ENCODE assay signal across 8 cellular contexts in genomic region chr18:811192-812122, GRCh38. TPM values are rescaled to one million over a fixed set of nuclear protein-coding genes. Genes with fewer than 3 reads are reported as not detected.
DNase-seq lines count a peak whose midpoint lies in the region; ATAC-seq and TF ChIP-seq lines count a peak whose summit lies in the region.

No MANE protein-coding gene starts in this region.

- H3K36me3 ChIP-seq in gastroesophageal sphincter (no peaks in the 10 kb centered on the region), neutrophil (no peaks in the 10 kb centered on the region)

- peak overlapping the region; percentile 95 for H3K27ac Mint-ChIP-seq in CD4-positive, alpha-beta T cell

- no peaks in the 10 kb centered on the region for H3K27me3 Mint-ChIP-seq in CD4-positive, alpha-beta T cell

- H3K36me3 Mint-ChIP-seq in CD4-positive, alpha-beta T cell (ENCODE audit: low read depth), result peaks cover 13% of the 10 kb centered on the region

- TF ChIP-seq POLR2A in gastroesophageal sphincter (IDR thresholded peaks at IDR 0.05), result no peak

- intact Hi-C loops in CD4-positive, alpha-beta T cell (cut with DNase I, micrococcal nuclease), result loop anchor here in 1 of 2 experiments (1.0 to 10.0 kb wide), 3 partner anchors 19 to 547 kb away; partner anchors contain the start of genes ENOSF1 and THOC1

- ATAC-seq in CD4-positive, alpha-beta T cell (ENCODE audit: poor library complexity), result no peak
- ATAC-seq in GM19397 (IDR thresholded peaks at IDR 0.05; ENCODE audit: unreplicated experiment) (peak; percentile 37), HG03432 (IDR thresholded peaks at IDR 0.05; ENCODE audit: unreplicated experiment) (peak; percentile 34), gastroesophageal sphincter (peak; percentile 52)

- no peaks in the 10 kb centered on the region for H3K9me3 Mint-ChIP-seq in CD4-positive, alpha-beta T cell

- no peak for TF ChIP-seq CTCF in CD4-positive, alpha-beta T cell (IDR thresholded peaks at IDR 0.05)
- TF ChIP-seq CTCF in gastroesophageal sphincter (IDR thresholded peaks at IDR 0.05) (no peak), neutrophil (IDR thresholded peaks at IDR 0.05) (no peak)

- no peaks in the 10 kb centered on the region for H3K9me3 ChIP-seq in CD4-positive, alpha-beta T cell (ENCODE audit: control insufficient read depth, low read length)
- H3K9me3 ChIP-seq in gastroesophageal sphincter, result no peaks in the 10 kb centered on the region
- H3K9me3 ChIP-seq in neutrophil, result peaks cover 5% of the 10 kb centered on the region

- TF ChIP-seq EP300 in gastroesophageal sphincter (IDR thresholded peaks at IDR 0.05), result no peak

- DNase-seq in CD4-positive, alpha-beta T cell, result peak in 1 of 10 experiments; percentile 3
- peak; percentile 16 to 24 for DNase-seq in activated CD4-positive, alpha-beta T cell treated with anti-CD3 and anti-CD28 coated beads, Interleukin-2, amount 50 U/mL, for 48 hours
- no peak for DNase-seq in SHP77 treated with DMSO at 0.1 percent for 48 hours (lab: John Stamatoyannopoulos, UW)
- no peak for DNase-seq in SKM-1 (lab: John Stamatoyannopoulos, UW; ENCODE audit: unreplicated experiment)

- 1% methylated on average over 14 to 16 of the region's 58 CpGs for WGBS in gastroesophageal sphincter (ENCODE audit: low coverage in 1 of 2), 2 donors

- H3K4me3 ChIP-seq in gastroesophageal sphincter (peak overlapping the region; percentile 67 to 95), neutrophil (ENCODE audit: low read depth in 1 of 2, low read length in 1 of 2) (peak overlapping the region; percentile 33 to 47)

- H3K4me3 Mint-ChIP-seq in CD4-positive, alpha-beta T cell, result peak overlapping the region; percentile 94

- H3K4me1 ChIP-seq in gastroesophageal sphincter (peaks cover 3 to 56% (median 4%) of the 10 kb centered on the region in 3 donors), neutrophil (ENCODE audit: control insufficient read depth in 1 of 2, insufficient read depth in 1 of 2, low read depth in 1 of 2, low read length in 1 of 2) (peaks cover 15 to 35% of the 10 kb centered on the region in 2 experiments)

- H3K27me3 ChIP-seq in CD4-positive, alpha-beta T cell (ENCODE audit: control insufficient read depth, insufficient read depth, low read length), result no peaks in the 10 kb centered on the region
- H3K27me3 ChIP-seq in gastroesophageal sphincter, result no peaks in the 10 kb centered on the region
- H3K27me3 ChIP-seq in neutrophil, result peaks cover 98% of the 10 kb centered on the region

- H3K4me1 Mint-ChIP-seq in CD4-positive, alpha-beta T cell (ENCODE audit: low read depth), result peaks cover 71% of the 10 kb centered on the region

- CTCF ChIA-PET in CD4-positive, alpha-beta T cell (lab: Charles Lee), result interaction anchor here (1.3 to 1.6 kb wide), 2 partner anchors 14 to 19 kb away, joined by 3 to 4 read pairs; no protein-coding TSS in a partner anchor

- H3K27ac ChIP-seq in CD4-positive, alpha-beta T cell (ENCODE audit: low read depth, low read length), result peak overlapping the region; percentile 93
- H3K27ac ChIP-seq in gastroesophageal sphincter (peak overlapping the region; percentile 86 to 98 (median 96)), neutrophil (no peak overlapping the region)

- POLR2A ChIA-PET in CD4-positive, alpha-beta T cell (lab: Charles Lee), result interaction anchor here (1.0 to 4.6 kb wide), 6 partner anchors 15 to 99 kb away, joined by 3 to 103 read pairs (median 4); partner anchors contain the start of gene ENOSF1

RNA-seq across cellular contexts. Expression of gene YES1, which starts 0.6 kb away (rescaled TPM):
- total RNA-seq in CD4-positive, alpha-beta T cell, result 10 to 100 TPM; 17.6 to 19.8 TPM
- total RNA-seq in gastroesophageal sphincter, result 100 to 1,000 TPM in 2 of 4 donors, 10 to 100 TPM in 2; 84.1 to 127 (median 96.8) TPM

Comparison
In these comparisons a context has a peak if more than half of its experiments do, and no peak if none do; other contexts are left out.
1. DNase-seq: peak in activated CD4-positive, alpha-beta T cell treated with anti-CD3 and anti-CD28 coated beads, Interleukin-2, amount 50 U/mL, for 48 hours (2 of 2); none in SHP77 treated with DMSO at 0.1 percent for 48 hours (single experiment) and SKM-1 (single experiment).
2. RNA of gene YES1, which starts 0.6 kb away (total RNA-seq): 84.1 to 127 TPM in gastroesophageal sphincter; 17.6 to 19.8 TPM in CD4-positive, alpha-beta T cell; every median in the first group is over 4 times any median in the second.